In genomic region chr10:93267521-93267920, GRCh38 we compare ENCODE assay signal across 14 cellular contexts.
DNase-seq lines count a peak whose midpoint lies in the region; ATAC-seq and FAIRE-seq lines count a peak whose summit lies in the region.
"Had no signal": no experiment of that assay in that cellular context is flagged by ENCODE, and none has a peak within 500 bp of the region (broad histone marks: within the 10 kb centered on the region; RNA-seq: fewer than 3 reads in every experiment).

No MANE protein-coding gene starts in this region.

- FAIRE-seq in small intestine (lab: Jason Lieb, UNC), result no peak
- FAIRE-seq: bronchial epithelial cell had no signal

- H3K27ac ChIP-seq in small intestine (ENCODE audit: low read depth in 1 of 2, low read length in 1 of 2), result no peak overlapping the region
- H3K27ac ChIP-seq: SK-N-MC had no signal

- intact Hi-C loops in posterior cingulate gyrus (cut with DNase I), result no loop called here

- DNase-seq in NOMO-1 treated with DMSO at 0.1 percent for 48 hours (lab: John Stamatoyannopoulos, UW; ENCODE audit: unreplicated experiment) (peak; percentile 72), small intestine (no peak), OCI-M1 (lab: John Stamatoyannopoulos, UW) (no peak), posterior cingulate gyrus (no peak), ecto neural progenitor cell (ENCODE audit: low spot score) (no peak)
- DNase-seq: Calu3, H9, NCI-H1694 treated with DMSO at 0.1 percent for 48 hours had no signal

- H3K36me3 ChIP-seq in small intestine (ENCODE audit: control insufficient read depth in 2 of 2, insufficient read depth in 2 of 2, low read length in 2 of 2), result no peaks in the 10 kb centered on the region

- ATAC-seq in GM18517 (IDR thresholded peaks at IDR 0.05; ENCODE audit: unreplicated experiment) (peak; percentile 99), GM21367 (IDR thresholded peaks at IDR 0.05; ENCODE audit: unreplicated experiment) (peak; percentile 99), HG03064 (IDR thresholded peaks at IDR 0.05; ENCODE audit: low read depth, unreplicated experiment) (peak; percentile 96)

- no peaks in the 10 kb centered on the region for H3K27me3 ChIP-seq in small intestine (ENCODE audit: control insufficient read depth in 2 of 2, insufficient read depth in 2 of 2, low read length in 2 of 2)

- H3K9me3 ChIP-seq in small intestine (ENCODE audit: control insufficient read depth, low read depth), result no peaks in the 10 kb centered on the region

- H3K4me1 ChIP-seq in small intestine (ENCODE audit: control insufficient read depth in 2 of 2, insufficient read depth in 1 of 2, low read depth in 1 of 2, low read length in 1 of 2), result no peaks in the 10 kb centered on the region

- H3K4me3 ChIP-seq in small intestine (ENCODE audit: low read depth in 1 of 2, low read length in 2 of 2), result no peak overlapping the region
- H3K4me3 ChIP-seq: lung, SK-N-MC had no signal

- 56 to 64% (median 62%) methylated on average over 3 of the region's 3 CpGs for WGBS in small intestine, 3 donors
